ENCODE assay signal across 17 cellular contexts in the genomic region with DNA sequence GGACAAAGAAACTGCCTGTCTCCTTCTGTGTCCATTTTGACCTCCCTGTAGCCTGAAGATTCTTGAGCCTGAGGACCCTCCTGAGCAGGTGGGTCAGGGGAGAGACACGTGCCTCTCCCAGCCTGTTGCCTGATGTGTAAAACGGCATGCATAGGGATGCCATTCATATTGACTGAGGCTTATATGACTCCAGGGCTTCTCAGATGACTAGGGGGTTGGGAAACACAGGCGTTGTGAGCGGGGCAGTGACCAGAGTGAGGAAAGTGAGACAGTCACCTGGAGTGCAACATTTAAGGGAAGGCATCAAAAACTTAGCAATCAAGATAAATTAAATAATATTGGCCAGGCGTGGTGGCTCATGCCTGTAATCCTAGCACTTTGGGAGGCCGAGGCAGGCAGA. TPM values are rescaled to one million over a fixed set of nuclear protein-coding genes. Genes with fewer than 3 reads are reported as not detected.
"Had no signal": no experiment of that assay in that cellular context is flagged by ENCODE, and none has a peak within 500 bp of the region (broad histone marks: within the 10 kb centered on the region; RNA-seq: fewer than 3 reads in every experiment).

No MANE protein-coding gene starts in this region.

- H3K9me3 Mint-ChIP-seq: stimulated activated naive CD8-positive, alpha-beta T cell treated with anti-CD3 and anti-CD28 coated beads, Interleukin-15, Interleukin-2, amounts not matched to agents 100 ng/mL and 50 ng/mL, for 24 hours had no signal

- H3K4me3 Mint-ChIP-seq: activated naive CD8-positive, alpha-beta T cell; stimulated activated naive CD8-positive, alpha-beta T cell treated with anti-CD3 and anti-CD28 coated beads, Interleukin-15, Interleukin-2, amounts not matched to agents 100 ng/mL and 50 ng/mL, for 24 hours; T-helper 17 cell had no signal

- H3K36me3 ChIP-seq: breast epithelium, pancreas had no signal

- H3K27me3 ChIP-seq: breast epithelium, pancreas had no signal

- DNase-seq: activated CD4-positive, CD25-positive, alpha-beta regulatory T cell; activated effector memory CD4-positive, alpha-beta T cell treated with Interleukin-2 at 50 U/mL for 16 hours; activated T-cell treated with anti-CD3 and anti-CD28 coated beads, Interleukin-2, amount 50 U/mL, for 1 hour; anterior cingulate cortex; dorsolateral prefrontal cortex; foreskin melanocyte; head of caudate nucleus; mammary epithelial cell; pancreas; stimulated activated CD4-positive, alpha-beta T cell treated with anti-CD3 and anti-CD28 coated beads, Interleukin-4, amount 100 ng/mL, for 1 hour; stimulated activated CD8-positive, alpha-beta memory T cell treated with anti-CD3 and anti-CD28 coated beads, Interleukin-4, amount 100 ng/mL, for 48 hours; T-helper 17 cell had no signal

- FAIRE-seq: pancreas had no signal

- ATAC-seq: left lobe of liver, pancreas, T-helper 17 cell had no signal

- H3K27ac ChIP-seq: dorsolateral prefrontal cortex, pancreas had no signal

- H3K4me3 ChIP-seq: breast epithelium, dorsolateral prefrontal cortex, pancreas had no signal

- H3K27ac Mint-ChIP-seq: activated naive CD8-positive, alpha-beta T cell; stimulated activated naive CD8-positive, alpha-beta T cell treated with anti-CD3 and anti-CD28 coated beads, Interleukin-15, Interleukin-2, amounts not matched to agents 100 ng/mL and 50 ng/mL, for 24 hours; T-helper 17 cell had no signal

- H3K36me3 Mint-ChIP-seq: activated naive CD8-positive, alpha-beta T cell had no signal

- H3K9me3 ChIP-seq: breast epithelium, pancreas had no signal

- H3K27me3 Mint-ChIP-seq: activated naive CD8-positive, alpha-beta T cell; stimulated activated naive CD8-positive, alpha-beta T cell treated with anti-CD3 and anti-CD28 coated beads, Interleukin-15, Interleukin-2, amounts not matched to agents 100 ng/mL and 50 ng/mL, for 24 hours; T-helper 17 cell had no signal

RNA-seq across cellular contexts. Expression of gene SLC16A5, which starts 5.1 kb away (rescaled TPM):
- polyA plus RNA-seq: neural cell had no signal
